In the genomic region with DNA sequence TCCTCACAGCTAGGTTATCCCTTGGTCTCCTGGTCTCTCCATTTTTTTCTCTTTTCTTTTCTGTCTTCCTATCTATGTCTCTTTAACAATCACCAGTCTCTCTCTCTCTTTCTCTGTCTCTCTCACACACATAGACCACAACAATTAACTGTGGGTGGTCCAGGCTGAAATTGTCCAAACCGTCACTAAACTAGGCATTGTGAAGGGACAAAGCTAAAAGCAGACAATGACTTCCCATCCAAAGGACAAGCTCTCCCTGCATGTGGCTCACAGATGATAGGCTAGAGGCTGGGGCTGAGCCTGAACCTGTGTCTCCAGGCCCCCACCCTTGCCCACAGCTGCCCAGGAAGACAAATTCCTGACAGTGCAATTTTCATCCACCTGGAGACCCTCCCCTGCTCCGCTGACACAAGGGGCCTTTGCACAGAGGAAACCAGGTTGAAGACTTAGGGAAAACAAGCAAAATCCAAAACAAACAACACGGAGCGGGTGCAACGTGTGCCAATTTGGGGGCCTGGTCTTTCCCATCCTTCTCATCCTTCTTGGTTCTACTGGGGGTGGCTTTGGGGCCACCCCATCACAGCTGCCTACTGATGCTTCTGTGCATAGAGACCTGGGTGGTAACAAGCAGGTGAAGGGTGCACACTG, we compare ENCODE assay signal across 16 cellular contexts.
DNase-seq lines count a peak whose midpoint lies in the region; TF ChIP-seq lines count a peak whose summit lies in the region.
"Had no signal": no experiment of that assay in that cellular context is flagged by ENCODE, and none has a peak within 500 bp of the region (broad histone marks: within the 10 kb centered on the region; RNA-seq: fewer than 3 reads in every experiment).

No MANE protein-coding gene starts in this region.

- H3K4me3 ChIP-seq in CD8-positive, alpha-beta memory T cell (ENCODE audit: low read length): no peak overlapping the region
- H3K4me3 ChIP-seq in coronary artery: no peak overlapping the region

- H3K9me3 Mint-ChIP-seq in activated CD4-positive, alpha-beta T cell treated with anti-CD3 and anti-CD28 coated beads, Interleukin-2, amount 10 ng/mL, durations not matched to agents 7 days and 5 days: peaks cover 6% of the 10 kb centered on the region
- H3K9me3 Mint-ChIP-seq in CD8-positive, alpha-beta memory T cell: peaks cover 0 to 6% (median 0%) of the 10 kb centered on the region in 5 donors
- H3K9me3 Mint-ChIP-seq in osteocyte (ENCODE audit: unreplicated experiment): peaks cover 7% of the 10 kb centered on the region

- no peak for DNase-seq in activated CD4-positive, alpha-beta T cell treated with anti-CD3 and anti-CD28 coated beads, Interleukin-2, amount 10 ng/mL, durations not matched to agents 7 days and 5 days
- no peak for DNase-seq in activated CD4-positive, alpha-beta T cell treated with anti-CD3 and anti-CD28 coated beads for 4 hours
- no peak for DNase-seq in CD8-positive, alpha-beta memory T cell
- peak; percentile 36 for DNase-seq in coronary artery (ENCODE audit: low spot score)
- peak; percentile 68 for DNase-seq in osteocyte (ENCODE audit: extremely low spot score, unreplicated experiment)
- DNase-seq in hepatic stellate cell (ENCODE audit: low spot score): no peak
- no peak for DNase-seq in dermis blood vessel endothelial cell
- no peak for DNase-seq in activated CD4-positive, CD25-positive, alpha-beta regulatory T cell (lab: John Stamatoyannopoulos, UW)
- DNase-seq: 8988T, DMS79, H7, NCI-H1417, NCI-H2029, NCI-H510A treated with DMSO at 0.1 percent for 48 hours, OCI-M1 had no signal

- H3K27me3 ChIP-seq in CD8-positive, alpha-beta memory T cell (ENCODE audit: insufficient read depth, low read length, poor library complexity, severe bottlenecking): no peaks in the 10 kb centered on the region

- TF ChIP-seq CTCF in coronary artery (IDR thresholded peaks at IDR 0.05) (no peak), osteocyte (IDR thresholded peaks at IDR 0.05) (no peak)

- POLR2A ChIA-PET in activated CD4-positive, alpha-beta T cell treated with anti-CD3 and anti-CD28 coated beads, Interleukin-2, amount 10 ng/mL, durations not matched to agents 7 days and 5 days (lab: Charles Lee): no interaction called here
- POLR2A ChIA-PET in CD8-positive, alpha-beta memory T cell (lab: Charles Lee): no interaction called here

- H3K27ac ChIP-seq in CD8-positive, alpha-beta memory T cell (ENCODE audit: low read depth, low read length): no peak overlapping the region
- H3K27ac ChIP-seq in coronary artery: no peak overlapping the region

- no peak overlapping the region for H3K4me3 Mint-ChIP-seq in activated CD4-positive, alpha-beta T cell treated with anti-CD3 and anti-CD28 coated beads, Interleukin-2, amount 10 ng/mL, durations not matched to agents 7 days and 5 days
- peak overlapping the region in 2 of 7 donors; percentile 10 to 21 for H3K4me3 Mint-ChIP-seq in CD8-positive, alpha-beta memory T cell
- H3K4me3 Mint-ChIP-seq in osteocyte (ENCODE audit: unreplicated experiment): no peak overlapping the region
- H3K4me3 Mint-ChIP-seq: CD14-positive monocyte had no signal

- no peaks in the 10 kb centered on the region for H3K9me3 ChIP-seq in CD8-positive, alpha-beta memory T cell (ENCODE audit: low read length)

- peaks cover 40% of the 10 kb centered on the region for H3K4me1 Mint-ChIP-seq in activated CD4-positive, alpha-beta T cell treated with anti-CD3 and anti-CD28 coated beads, Interleukin-2, amount 10 ng/mL, durations not matched to agents 7 days and 5 days
- H3K4me1 Mint-ChIP-seq in CD8-positive, alpha-beta memory T cell: peaks cover 38 to 59% (median 57%) of the 10 kb centered on the region in 3 donors
- no peaks in the 10 kb centered on the region for H3K4me1 Mint-ChIP-seq in osteocyte (ENCODE audit: unreplicated experiment)
- H3K4me1 Mint-ChIP-seq: CD14-positive monocyte had no signal

- H3K27me3 Mint-ChIP-seq in activated CD4-positive, alpha-beta T cell treated with anti-CD3 and anti-CD28 coated beads, Interleukin-2, amount 10 ng/mL, durations not matched to agents 7 days and 5 days: peaks cover 24% of the 10 kb centered on the region
- no peaks in the 10 kb centered on the region for H3K27me3 Mint-ChIP-seq in CD8-positive, alpha-beta memory T cell
- no peaks in the 10 kb centered on the region for H3K27me3 Mint-ChIP-seq in osteocyte (ENCODE audit: unreplicated experiment)

- peaks cover 42% of the 10 kb centered on the region for H3K4me1 ChIP-seq in CD8-positive, alpha-beta memory T cell (ENCODE audit: insufficient read depth, low read length)

- no peaks in the 10 kb centered on the region for H3K36me3 ChIP-seq in CD8-positive, alpha-beta memory T cell (ENCODE audit: insufficient read depth, low read length)

- peaks cover 6% of the 10 kb centered on the region for H3K36me3 Mint-ChIP-seq in activated CD4-positive, alpha-beta T cell treated with anti-CD3 and anti-CD28 coated beads, Interleukin-2, amount 10 ng/mL, durations not matched to agents 7 days and 5 days (ENCODE audit: low read depth)
- no peaks in the 10 kb centered on the region for H3K36me3 Mint-ChIP-seq in CD8-positive, alpha-beta memory T cell
- no peaks in the 10 kb centered on the region for H3K36me3 Mint-ChIP-seq in osteocyte (ENCODE audit: unreplicated experiment)
- H3K36me3 Mint-ChIP-seq: CD14-positive monocyte had no signal

- CTCF ChIA-PET in activated CD4-positive, alpha-beta T cell treated with anti-CD3 and anti-CD28 coated beads, Interleukin-2, amount 10 ng/mL, durations not matched to agents 7 days and 5 days (lab: Charles Lee): interaction anchor here (1.1 kb wide), 1 partner anchor 16 kb away, joined by 3 read pairs; no protein-coding TSS in a partner anchor
- CTCF ChIA-PET in CD8-positive, alpha-beta memory T cell (lab: Charles Lee): interaction anchor here (1.6 kb wide), 1 partner anchor 17 kb away, joined by 7 read pairs; no protein-coding TSS in a partner anchor

- peak overlapping the region; percentile 20 for H3K27ac Mint-ChIP-seq in activated CD4-positive, alpha-beta T cell treated with anti-CD3 and anti-CD28 coated beads, Interleukin-2, amount 10 ng/mL, durations not matched to agents 7 days and 5 days
- peak overlapping the region in 5 of 8 donors; percentile 20 to 92 (median 63) for H3K27ac Mint-ChIP-seq in CD8-positive, alpha-beta memory T cell
- no peak overlapping the region for H3K27ac Mint-ChIP-seq in osteocyte (ENCODE audit: unreplicated experiment)

Comparison
In these comparisons a context has a peak if more than half of its experiments do, and no peak if none do; other contexts are left out.
1. DNase-seq: peak in coronary artery (single experiment) and osteocyte (single experiment); none in activated CD4-positive, alpha-beta T cell treated with anti-CD3 and anti-CD28 coated beads, Interleukin-2, amount 10 ng/mL, durations not matched to agents 7 days and 5 days (single experiment), activated CD4-positive, alpha-beta T cell treated with anti-CD3 and anti-CD28 coated beads for 4 hours (0 of 2), CD8-positive, alpha-beta memory T cell (0 of 5), hepatic stellate cell (single experiment), dermis blood vessel endothelial cell (single experiment) and activated CD4-positive, CD25-positive, alpha-beta regulatory T cell (0 of 4).